In the genomic region with DNA sequence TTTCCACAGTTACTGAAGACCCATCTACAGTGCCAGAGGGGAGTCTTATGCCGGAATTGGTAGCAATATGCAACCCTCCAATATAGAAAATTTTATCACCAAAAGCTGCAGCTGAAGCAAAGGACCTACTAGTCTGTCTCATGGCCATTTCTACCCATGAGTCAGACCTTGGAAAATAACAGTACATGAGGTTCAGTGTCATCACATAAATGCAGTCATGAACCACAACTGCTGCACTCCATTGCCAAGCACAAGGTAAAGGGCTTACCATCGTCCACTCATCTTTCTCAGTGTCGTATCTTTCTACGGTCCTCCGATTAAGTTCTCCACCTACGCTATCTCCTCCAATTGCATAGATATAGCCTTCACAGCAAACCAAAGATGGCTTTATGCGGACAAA, we compare ENCODE assay signal across 20 cellular contexts. TPM values are rescaled to one million over a fixed set of nuclear protein-coding genes. Genes with fewer than 3 reads are reported as not detected.
A peak's percentile ranks its signal among the peaks of the same experiment; 100 is the strongest.
DNase-seq lines count a peak whose midpoint lies in the region; ATAC-seq, FAIRE-seq and TF ChIP-seq lines count a peak whose summit lies in the region.
"Had no signal": no experiment of that assay in that cellular context is flagged by ENCODE, and none has a peak within 500 bp of the region (broad histone marks: within the 10 kb centered on the region; RNA-seq: fewer than 3 reads in every experiment).

No MANE protein-coding gene starts in this region.

- 98% methylated on average over 7 of the region's 7 CpGs for WGBS in K562 (ENCODE audit: insufficient coverage, low coverage, missing lambda C conversion rate)

- H3K27me3 ChIP-seq in K562 (ENCODE audit: control insufficient read depth in 2 of 2, insufficient read depth in 2 of 2, low read length in 2 of 2) (no peaks in the 10 kb centered on the region), gastrocnemius medialis (no peaks in the 10 kb centered on the region)
- H3K27me3 ChIP-seq: BLaER1 treated with 17β-estradiol and CSF1 and Interleukin-3, amounts not matched to agents 10 nM and 100 nM had no signal

- H3K27ac ChIP-seq in K562 (ENCODE audit: extremely low read depth, low read depth, low read length) (no peak overlapping the region), gastrocnemius medialis (peak overlapping the region; percentile 27 to 95 (median 79))
- H3K27ac ChIP-seq: A549; BLaER1 treated with 17β-estradiol and CSF1 and Interleukin-3, amounts not matched to agents 10 nM and 100 nM; HL-60 had no signal

- no peak for FAIRE-seq in K562 (lab: Jason Lieb, UNC)
- FAIRE-seq: A549, GM12878, HTR-8/SVneo had no signal

- no TSS peak for BruUV-seq in K562 (replicated peaks; lab: Mats Ljungman, UMichigan)

- no peaks in the 10 kb centered on the region for H3K9me3 ChIP-seq in K562 (replicated peaks; ENCODE audit: control insufficient read depth, insufficient read depth, low read depth, low read length)
- no peaks in the 10 kb centered on the region for H3K9me3 ChIP-seq in gastrocnemius medialis
- H3K9me3 ChIP-seq: A549, HAP-1 had no signal

- H3K79me2 ChIP-seq in K562 (ENCODE audit: control insufficient read depth, insufficient read depth, low read length) = peaks cover 13% of the 10 kb centered on the region

- peak; percentile 59 to 67 for ATAC-seq in activated T-cell treated with anti-CD3 and anti-CD28 coated beads, Interleukin-2, amount 50 U/mL, for 72 hours (replicated peaks in 1 of 2)
- ATAC-seq in K562 = no peak
- ATAC-seq in gastrocnemius medialis = peak; percentile 87 to 93
- no peak for ATAC-seq in sciatic nerve
- ATAC-seq: A549, GM12878 had no signal

- no peak for TF ChIP-seq RAD21 in K562 (CRISPR knock-in tag; conservative IDR thresholded peaks at IDR 0.05 in 1 of 2, IDR thresholded peaks at IDR 0.05 in 1 of 2)

- CTCF ChIA-PET in K562 (lab: Yijun Ruan, JAX; ENCODE audit: low intra/inter-chr PET ratio) = no interaction called here

- TF ChIP-seq POLR2A in K562 (conservative IDR thresholded peaks at IDR 0.05) (no peak), gastrocnemius medialis (IDR thresholded peaks at IDR 0.05) (no peak)

- H3K27me3 Mint-ChIP-seq in activated T-cell treated with anti-CD3 and anti-CD28 coated beads, Interleukin-2, amount 50 U/mL, for 72 hours (ENCODE audit: low read depth) = no peaks in the 10 kb centered on the region

- H3K9ac ChIP-seq in K562 (ENCODE audit: insufficient read depth in 1 of 2, low read depth in 2 of 2, low read length in 2 of 2) = no peak overlapping the region
- H3K9ac ChIP-seq: BLaER1 treated with 17β-estradiol and CSF1 and Interleukin-3, amounts not matched to agents 10 nM and 100 nM had no signal

- no peak overlapping the region for H2AFZ ChIP-seq in K562 (ENCODE audit: low read depth, low read length)

- peaks cover 4 to 7% of the 10 kb centered on the region in 2 donors for H3K9me3 Mint-ChIP-seq in activated T-cell treated with anti-CD3 and anti-CD28 coated beads, Interleukin-2, amount 50 U/mL, for 72 hours

- TF ChIP-seq EP300 in K562 (IDR thresholded peaks at IDR 0.05; ENCODE audit: low read length) = no peak

- peak overlapping the region; percentile 68 for H3K27ac Mint-ChIP-seq in activated T-cell treated with anti-CD3 and anti-CD28 coated beads, Interleukin-2, amount 50 U/mL, for 72 hours

- H3K9me1 ChIP-seq in K562 (ENCODE audit: control insufficient read depth, insufficient read depth, low read length) = no peaks in the 10 kb centered on the region

- no peaks in the 10 kb centered on the region for H4K20me1 ChIP-seq in K562 (replicated peaks; ENCODE audit: control insufficient read depth, insufficient read depth, low read length)

- peaks cover 11 to 50% of the 10 kb centered on the region in 2 donors for H3K36me3 Mint-ChIP-seq in activated T-cell treated with anti-CD3 and anti-CD28 coated beads, Interleukin-2, amount 50 U/mL, for 72 hours (ENCODE audit: insufficient read depth in 2 of 2)

- DNase-seq in activated T-cell treated with anti-CD3 and anti-CD28 coated beads, Interleukin-2, amount 50 U/mL, for 72 hours = no peak
- DNase-seq in activated T-cell treated with anti-CD3 and anti-CD28 coated beads for 4 hours = no peak
- DNase-seq in HCEC 1CT = peak; percentile 7
- DNase-seq in K562 (ENCODE audit: extremely low read depth in 1 of 4, low spot score in 3 of 4) = no peak
- peak in 1 of 2 donors; percentile 31 for DNase-seq in gastrocnemius medialis
- DNase-seq in stimulated activated CD4-positive, alpha-beta T cell treated with anti-CD3 and anti-CD28 coated beads, Interleukin-1b, Interleukin-23, amount 100 ng/mL, for 48 hours = no peak
- no peak for DNase-seq in sciatic nerve (ENCODE audit: low spot score)
- DNase-seq: DND-41, GDM1, NCI-H1417, NCI-H2029, NCI-H2171 treated with DMSO at 0.1 percent for 48 hours, NCI-H748 treated with DMSO at 0.1 percent for 48 hours, OCI-M1 had no signal

- H3K4me2 ChIP-seq in K562 (ENCODE audit: insufficient read depth, low read length) = no peak overlapping the region
- H3K4me2 ChIP-seq: A549; BLaER1 treated with 17β-estradiol and CSF1 and Interleukin-3, amounts not matched to agents 10 nM and 100 nM had no signal

- H3K4me1 ChIP-seq in K562 (replicated peaks in 1 of 2; ENCODE audit: control insufficient read depth in 2 of 2, insufficient read depth in 2 of 2, low read length in 2 of 2) (no peaks in the 10 kb centered on the region), gastrocnemius medialis (peaks cover 39 to 69% of the 10 kb centered on the region in 2 donors)
- H3K4me1 ChIP-seq: HAP-1 had no signal

- in situ Hi-C loops in K562 (cut with MboI) (no loop called here), gastrocnemius medialis (cut with MboI; ENCODE audit: low sequenced_read_pairs in 4 of 4) (no loop called here)

- H3K4me3 Mint-ChIP-seq in activated T-cell treated with anti-CD3 and anti-CD28 coated beads, Interleukin-2, amount 50 U/mL, for 72 hours = peak overlapping the region in 1 of 2 donors; percentile 46

- peaks cover 72% of the 10 kb centered on the region for H3K36me3 ChIP-seq in K562 (ENCODE audit: control insufficient read depth, insufficient read depth, low read length)
- peaks cover 0 to 44% of the 10 kb centered on the region in 2 donors for H3K36me3 ChIP-seq in gastrocnemius medialis

- H3K4me1 Mint-ChIP-seq in activated T-cell treated with anti-CD3 and anti-CD28 coated beads, Interleukin-2, amount 50 U/mL, for 72 hours (ENCODE audit: low read depth) = peaks cover 33% of the 10 kb centered on the region

- no peak for TF ChIP-seq CTCF in K562 (IDR thresholded peaks at IDR 0.05 in 2 of 3, conservative IDR thresholded peaks at IDR 0.05 in 1 of 3; ENCODE audit: insufficient read depth in 2 of 3, low read depth in 1 of 3, low read length in 3 of 3)
- no peak for TF ChIP-seq CTCF in gastrocnemius medialis (IDR thresholded peaks at IDR 0.05 in 4 of 5, conservative IDR thresholded peaks at IDR 0.05 in 1 of 5)

- intact Hi-C loops in K562 (cut with micrococcal nuclease) = no loop called here
- intact Hi-C loops in gastrocnemius medialis (cut with DNase I; ENCODE audit: low total_unique reads) = no loop called here
- intact Hi-C loops in sciatic nerve (cut with DNase I) = no loop called here

- POLR2A ChIA-PET in K562 (lab: Yijun Ruan, JAX) = interaction anchor here (1.8 to 2.1 kb wide), 2 partner anchors 8 to 21 kb away, joined by 8 read pairs; no protein-coding TSS in a partner anchor

- H3K4me3 ChIP-seq in K562 (no peak overlapping the region), gastrocnemius medialis (no peak overlapping the region)
- H3K4me3 ChIP-seq: A549; BLaER1 treated with 17β-estradiol and CSF1 and Interleukin-3, amounts not matched to agents 10 nM and 100 nM; GM12878; HAP-1 had no signal

TF ChIP-seq in K562, 482 proteins besides CTCF, POLR2A, EP300 and RAD21 (continues in another document):
- no peak for TF ChIP-seq BMI1 (IDR thresholded peaks at IDR 0.05; ENCODE audit: low read length)
- TF ChIP-seq POLR2B (IDR thresholded peaks at IDR 0.05; ENCODE audit: low read depth, partially characterized antibody) = peak; percentile 35
- no peak for TF ChIP-seq TEAD4 (IDR thresholded peaks at IDR 0.05; ENCODE audit: low read length)
- no peak for TF ChIP-seq TEAD4 (CRISPR knock-in tag; IDR thresholded peaks at IDR 0.05; ENCODE audit: borderline replicate concordance)
- no peak for TF ChIP-seq ZKSCAN3 (CRISPR knock-in tag; IDR thresholded peaks at IDR 0.05)
- no peak for TF ChIP-seq EP400 (IDR thresholded peaks at IDR 0.05)
- no peak for TF ChIP-seq ARID1B (IDR thresholded peaks at IDR 0.05)
- no peak for TF ChIP-seq ZNF311 (CRISPR knock-in tag; IDR thresholded peaks at IDR 0.05)
- no peak for TF ChIP-seq HOXB6 (CRISPR knock-in tag; IDR thresholded peaks at IDR 0.05; ENCODE audit: borderline replicate concordance)
- no peak for TF ChIP-seq KAT7 (CRISPR knock-in tag; IDR thresholded peaks at IDR 0.05; ENCODE audit: borderline replicate concordance)
- TF ChIP-seq ELF1 (tag; IDR thresholded peaks at IDR 0.05) = no peak
- no peak for TF ChIP-seq PCBP2 (IDR thresholded peaks at IDR 0.05; ENCODE audit: low read depth, low read length, poor library complexity, severe bottlenecking)
- TF ChIP-seq NBN (IDR thresholded peaks at IDR 0.05; ENCODE audit: low read depth) = no peak
- TF ChIP-seq SPI1 (IDR thresholded peaks at IDR 0.05; ENCODE audit: borderline replicate concordance, low read depth, low read length) = no peak
- TF ChIP-seq RFX7 (CRISPR knock-in tag; IDR thresholded peaks at IDR 0.05) = no peak
- TF ChIP-seq TCF3 (CRISPR knock-in tag; IDR thresholded peaks at IDR 0.05) = no peak

RNA-seq across cellular contexts. Expression of a gene that starts 21.8 kb away (rescaled TPM):
- total RNA-seq in activated T-cell treated with anti-CD3 and anti-CD28 coated beads, Interleukin-2, amount 50 U/mL, for 72 hours = 10 to 100 TPM; 30.1 to 35.9 TPM
- 104 and 163 TPM in 2 replicates for total RNA-seq in K562 (2011; cell fraction: chromatin; rRNA removed; ENCODE audit: low replicate concordance)
- total RNA-seq in K562 (2011; cell fraction: nucleolus; rRNA removed) = 38.5 and 42.6 TPM in 2 replicates
- 74.4 and 118 TPM in 2 replicates for total RNA-seq in K562 (2011; cell fraction: nucleoplasm; rRNA removed)
- total RNA-seq in K562 (2014; rRNA removed) (27.3 and 27.8 TPM in 2 replicates), K562 (2014; rRNA removed; fragmentation: Illumina TruSeq; extraction: Trizol) (40.3 and 50.3 TPM in 2 replicates), K562 (2015; rRNA removed; fragmentation: Illumina TruSeq; extraction: Trizol) (33.8 and 35.8 TPM in 2 replicates), K562 (2021) (27.0 and 31.4 TPM in 2 replicates), gastrocnemius medialis (10 to 100 TPM; 54.3 to 92.5 (median 64.1) TPM), sciatic nerve (52.2 TPM)
- polyA plus RNA-seq in K562 (2011; rRNA removed) (49.8 and 62.2 TPM in 2 replicates), K562 (2014; fragmentation: Illumina TruSeq; extraction: Trizol) (29.1 and 35.2 TPM in 2 replicates), K562 (2014; fragmentation: Nextera tagmentation; extraction: Ambion mirVana) (10 to 100 TPM; 22.8 to 22.9 TPM), K562 (2014; rRNA removed) (27.4 and 30.8 TPM in 2 replicates)
- 14.2 and 26.7 TPM in 2 replicates for polyA plus RNA-seq in K562 (2011; cell fraction: cytosol; rRNA removed)
- 21.8 and 25.6 TPM in 2 replicates for polyA plus RNA-seq in K562 (2011; cell fraction: nucleus; rRNA removed)
- polyA plus RNA-seq in K562 (2012) = 22.4 and 24.3 TPM in 2 replicates
- 104 and 106 TPM in 2 replicates for polyA minus RNA-seq in K562 (2011; rRNA and poly(A)+ RNA removed)
- polyA minus RNA-seq in K562 (2011; cell fraction: cytosol; rRNA and poly(A)+ RNA removed) = 20.4 and 34.2 TPM in 2 replicates
- polyA minus RNA-seq in K562 (2011; cell fraction: nucleus; rRNA and poly(A)+ RNA removed) = 25.0 and 32.5 TPM in 2 replicates

Comparison
In these comparisons a context has a peak if more than half of its experiments do, and no peak if none do; other contexts are left out.
1. ATAC-seq: peak in activated T-cell treated with anti-CD3 and anti-CD28 coated beads, Interleukin-2, amount 50 U/mL, for 72 hours (2 of 2) and gastrocnemius medialis (2 of 2); none in K562 (single experiment) and sciatic nerve (single experiment).